ENCODE assay signal across 22 cellular contexts in the genomic region with DNA sequence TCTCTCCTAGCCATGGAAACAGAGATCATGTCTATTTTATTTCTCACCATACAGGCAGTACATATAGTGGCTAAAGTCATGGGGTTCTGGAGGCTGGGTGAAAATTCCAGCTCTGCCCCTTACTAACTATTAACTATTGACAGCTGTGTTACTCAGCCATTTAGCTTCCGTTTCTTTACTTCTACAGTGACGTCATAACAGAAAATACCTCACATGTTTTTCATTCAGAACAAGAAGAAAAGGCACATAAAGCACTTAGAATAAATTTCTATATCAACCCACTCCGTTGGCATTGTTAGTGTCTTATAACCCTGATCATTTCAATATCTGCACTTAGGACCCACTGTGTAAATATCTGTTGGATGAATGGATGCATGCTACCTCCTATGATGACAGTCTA.
DNase-seq lines count a peak whose midpoint lies in the region; ATAC-seq, FAIRE-seq and TF ChIP-seq lines count a peak whose summit lies in the region.
"Had no signal": no experiment of that assay in that cellular context is flagged by ENCODE, and none has a peak within 500 bp of the region (broad histone marks: within the 10 kb centered on the region; RNA-seq: fewer than 3 reads in every experiment).

No MANE protein-coding gene starts in this region.

- no peak for TF ChIP-seq CTCF in HepG2 (CRISPR knock-in tag; IDR thresholded peaks at IDR 0.05)
- no peak for TF ChIP-seq CTCF in right lobe of liver (IDR thresholded peaks at IDR 0.05)
- TF ChIP-seq CTCF in K562 (IDR thresholded peaks at IDR 0.05 in 2 of 3, conservative IDR thresholded peaks at IDR 0.05 in 1 of 3; ENCODE audit: insufficient read depth in 2 of 3, low read depth in 1 of 3, low read length in 3 of 3) = no peak

- H3K4me2 ChIP-seq in HepG2 (ENCODE audit: low read depth, low read length) (no peak overlapping the region), K562 (ENCODE audit: insufficient read depth, low read length) (no peak overlapping the region)
- H3K4me2 ChIP-seq: BLaER1 treated with 17β-estradiol and CSF1 and Interleukin-3, amounts not matched to agents 10 nM and 100 nM had no signal

- CTCF ChIA-PET in HepG2 (lab: Yijun Ruan, JAX; ENCODE audit: low intra/inter-chr PET ratio, low total read pairs) = no interaction called here
- CTCF ChIA-PET in K562 (lab: Yijun Ruan, JAX; ENCODE audit: low intra/inter-chr PET ratio) = no interaction called here

- H3K27me3 Mint-ChIP-seq in memory B cell = no peaks in the 10 kb centered on the region
- H3K27me3 Mint-ChIP-seq: B cell; CD4-positive, CD25-positive, alpha-beta regulatory T cell; CD8-positive, alpha-beta memory T cell had no signal

- peaks cover 48% of the 10 kb centered on the region for H3K36me3 Mint-ChIP-seq in memory B cell
- H3K36me3 Mint-ChIP-seq: CD4-positive, CD25-positive, alpha-beta regulatory T cell had no signal

- 2% methylated on average over 3 of the region's 3 CpGs for WGBS in HepG2 (ENCODE audit: low lambda C conversion rate)
- WGBS in right lobe of liver (ENCODE audit: insufficient coverage, low coverage, low lambda C conversion rate, missing lambda C conversion rate) = 19% methylated on average over 3 of the region's 3 CpGs
- 0% methylated on average over 3 of the region's 3 CpGs for WGBS in K562 (ENCODE audit: insufficient coverage, low coverage, missing lambda C conversion rate)
- 60% methylated on average over 3 of the region's 3 CpGs for WGBS in right cardiac atrium

- no peaks in the 10 kb centered on the region for H3K9me1 ChIP-seq in K562 (ENCODE audit: control insufficient read depth, insufficient read depth, low read length)

- intact Hi-C loops in HepG2 (cut with micrococcal nuclease; ENCODE audit: unreplicated experiment) = no loop called here
- intact Hi-C loops in right lobe of liver (cut with DNase I) = no loop called here
- intact Hi-C loops in K562 (cut with micrococcal nuclease) = no loop called here
- intact Hi-C loops in right cardiac atrium (cut with DNase I) = no loop called here

- no peaks in the 10 kb centered on the region for H3K36me3 ChIP-seq in HepG2 (replicated peaks in 1 of 2; ENCODE audit: control insufficient read depth in 1 of 2, insufficient read depth in 2 of 2, low read length in 2 of 2)
- no peaks in the 10 kb centered on the region for H3K36me3 ChIP-seq in right lobe of liver
- H3K36me3 ChIP-seq in K562 (ENCODE audit: control insufficient read depth, insufficient read depth, low read length) = no peaks in the 10 kb centered on the region
- H3K36me3 ChIP-seq: BLaER1 treated with 17β-estradiol and CSF1 and Interleukin-3, amounts not matched to agents 10 nM and 100 nM had no signal

- no peaks in the 10 kb centered on the region for H3K79me2 ChIP-seq in HepG2 (ENCODE audit: insufficient read depth, low read length)
- no peaks in the 10 kb centered on the region for H3K79me2 ChIP-seq in K562 (ENCODE audit: control insufficient read depth, insufficient read depth, low read length)

- TF ChIP-seq EP300 in HepG2 (IDR thresholded peaks at IDR 0.05; ENCODE audit: low read depth in 2 of 2, low read length in 2 of 2) (no peak), HepG2 (CRISPR knock-in tag; IDR thresholded peaks at IDR 0.05; ENCODE audit: borderline replicate concordance) (no peak), K562 (IDR thresholded peaks at IDR 0.05; ENCODE audit: low read length) (no peak)

- H3K4me1 Mint-ChIP-seq in memory B cell = peaks cover 15% of the 10 kb centered on the region
- H3K4me1 Mint-ChIP-seq: B cell, H9 had no signal

- H3K9me3 ChIP-seq in HepG2 (ENCODE audit: low read length) (peaks cover 95% of the 10 kb centered on the region), right lobe of liver (no peaks in the 10 kb centered on the region), K562 (replicated peaks; ENCODE audit: control insufficient read depth, insufficient read depth, low read depth, low read length) (no peaks in the 10 kb centered on the region), right cardiac atrium (ENCODE audit: control insufficient read depth, low read length) (peaks cover 4% of the 10 kb centered on the region)

- H3K27ac Mint-ChIP-seq in memory B cell = peak overlapping the region; percentile 22
- H3K27ac Mint-ChIP-seq: B cell; CD4-positive, CD25-positive, alpha-beta regulatory T cell; H9 had no signal

- H3K9me3 Mint-ChIP-seq in memory B cell = peaks cover 9% of the 10 kb centered on the region

- FAIRE-seq in HepG2 (lab: Jason Lieb, UNC) (no peak), K562 (lab: Jason Lieb, UNC) (no peak)
- FAIRE-seq: GM12878, H1 had no signal

- DNase-seq in HepG2 (ENCODE audit: low spot score) = no peak
- no peak for DNase-seq in right lobe of liver
- DNase-seq in K562 (ENCODE audit: extremely low read depth in 1 of 4, low spot score in 3 of 4) = no peak
- no peak for DNase-seq in memory B cell (ENCODE audit: low spot score in 2 of 2)
- DNase-seq in right cardiac atrium = no peak
- DNase-seq in NCI-H1048 (lab: John Stamatoyannopoulos, UW) = no peak
- DNase-seq: 8988T; CD4-positive, CD25-positive, alpha-beta regulatory T cell; CD8-positive, alpha-beta memory T cell; COR-L47; DMS 273 treated with DMSO at 0.1 percent for 48 hours; DMS53; DND-41; EL; H9; IMR-90 had no signal

- H4K20me1 ChIP-seq in HepG2 (ENCODE audit: insufficient read depth, low read length) (no peaks in the 10 kb centered on the region), K562 (replicated peaks; ENCODE audit: control insufficient read depth, insufficient read depth, low read length) (no peaks in the 10 kb centered on the region)
- H4K20me1 ChIP-seq: BLaER1 treated with 17β-estradiol and CSF1 and Interleukin-3, amounts not matched to agents 10 nM and 100 nM had no signal

- H3K27me3 ChIP-seq in HepG2 (ENCODE audit: control insufficient read depth in 1 of 2, insufficient read depth in 2 of 2, low read length in 2 of 2) = no peaks in the 10 kb centered on the region
- H3K27me3 ChIP-seq in right lobe of liver = no peaks in the 10 kb centered on the region
- H3K27me3 ChIP-seq in K562 (ENCODE audit: control insufficient read depth in 2 of 2, insufficient read depth in 2 of 2, low read length in 2 of 2) = no peaks in the 10 kb centered on the region
- H3K27me3 ChIP-seq in right cardiac atrium (ENCODE audit: control insufficient read depth, insufficient read depth) = no peaks in the 10 kb centered on the region
- H3K27me3 ChIP-seq: BLaER1 treated with 17β-estradiol and CSF1 and Interleukin-3, amounts not matched to agents 10 nM and 100 nM had no signal

- H3K4me3 Mint-ChIP-seq in memory B cell = no peak overlapping the region
- H3K4me3 Mint-ChIP-seq: B cell; CD4-positive, CD25-positive, alpha-beta regulatory T cell; H9 had no signal

- POLR2A ChIA-PET in HepG2 (lab: Yijun Ruan, JAX) = no interaction called here
- POLR2A ChIA-PET in K562 (lab: Yijun Ruan, JAX) = no interaction called here

- BruUV-seq in HepG2 (replicated peaks; lab: Mats Ljungman, UMichigan) = no TSS peak
- BruUV-seq in K562 (replicated peaks; lab: Mats Ljungman, UMichigan) = no TSS peak

- in situ Hi-C loops in HepG2 (cut with HindIII; ENCODE audit: extremely low pct_ligation_motif_present, low pct_unique_long_range_greater_than_20kb) (no loop called here), K562 (cut with MboI) (no loop called here)

- no peak overlapping the region for H2AFZ ChIP-seq in HepG2 (ENCODE audit: low read length)
- no peak overlapping the region for H2AFZ ChIP-seq in K562 (ENCODE audit: low read depth, low read length)

- H3K4me3 ChIP-seq in HepG2 (replicated peaks in 1 of 3; ENCODE audit: insufficient read depth in 1 of 3, low read depth in 2 of 3, low read length in 3 of 3) = no peak overlapping the region
- H3K4me3 ChIP-seq in right lobe of liver = no peak overlapping the region
- H3K4me3 ChIP-seq in K562 = no peak overlapping the region
- no peak overlapping the region for H3K4me3 ChIP-seq in right cardiac atrium (ENCODE audit: low read length)
- H3K4me3 ChIP-seq: BLaER1 treated with 17β-estradiol and CSF1 and Interleukin-3, amounts not matched to agents 10 nM and 100 nM; GM12878 had no signal

- ATAC-seq in HepG2 = no peak
- no peak for ATAC-seq in right lobe of liver
- no peak for ATAC-seq in K562
- no peak for ATAC-seq in memory B cell (ENCODE audit: low read depth)
- no peak for ATAC-seq in esophagus mucosa
- no peak for ATAC-seq in right cardiac atrium
- ATAC-seq: GM12878 had no signal

- TF ChIP-seq RAD21 in HepG2 (CRISPR knock-in tag; IDR thresholded peaks at IDR 0.05) (no peak), K562 (CRISPR knock-in tag; conservative IDR thresholded peaks at IDR 0.05 in 1 of 2, IDR thresholded peaks at IDR 0.05 in 1 of 2) (no peak)

- H3K9ac ChIP-seq in HepG2 (ENCODE audit: insufficient read depth, low read depth, low read length) = no peak overlapping the region
- no peak overlapping the region for H3K9ac ChIP-seq in K562 (ENCODE audit: insufficient read depth in 1 of 2, low read depth in 2 of 2, low read length in 2 of 2)
- H3K9ac ChIP-seq: BLaER1 treated with 17β-estradiol and CSF1 and Interleukin-3, amounts not matched to agents 10 nM and 100 nM had no signal

- no peak for TF ChIP-seq POLR2A in HepG2 (IDR thresholded peaks at IDR 0.05; ENCODE audit: insufficient read depth in 1 of 2, low read depth in 2 of 2, low read length in 2 of 2)
- no peak for TF ChIP-seq POLR2A in right lobe of liver (IDR thresholded peaks at IDR 0.05)
- no peak for TF ChIP-seq POLR2A in K562 (conservative IDR thresholded peaks at IDR 0.05)

- H3K4me1 ChIP-seq in HepG2 (ENCODE audit: insufficient read depth, low read length) = no peaks in the 10 kb centered on the region
- no peaks in the 10 kb centered on the region for H3K4me1 ChIP-seq in right lobe of liver
- no peaks in the 10 kb centered on the region for H3K4me1 ChIP-seq in K562 (replicated peaks in 1 of 2; ENCODE audit: control insufficient read depth in 2 of 2, insufficient read depth in 2 of 2, low read length in 2 of 2)
- no peaks in the 10 kb centered on the region for H3K4me1 ChIP-seq in right cardiac atrium (ENCODE audit: control insufficient read depth, insufficient read depth, low read length)

- no peak overlapping the region for H3K27ac ChIP-seq in HepG2 (ENCODE audit: extremely low read length, insufficient read depth, low read length)
- no peak overlapping the region for H3K27ac ChIP-seq in right lobe of liver
- no peak overlapping the region for H3K27ac ChIP-seq in K562 (ENCODE audit: extremely low read depth, low read depth, low read length)
- no peak overlapping the region for H3K27ac ChIP-seq in right cardiac atrium (ENCODE audit: low read length)
- H3K27ac ChIP-seq: BLaER1 treated with 17β-estradiol and CSF1 and Interleukin-3, amounts not matched to agents 10 nM and 100 nM; HL-60 had no signal

TF ChIP-seq in HepG2, 621 proteins besides CTCF, POLR2A, EP300 and RAD21 (continues in another document):
- TF ChIP-seq ATF7 (IDR thresholded peaks at IDR 0.05) = peak; percentile 95
- no peak for TF ChIP-seq ATF7 (CRISPR knock-in tag; IDR thresholded peaks at IDR 0.05)
- no peak for TF ChIP-seq IKZF1 (IDR thresholded peaks at IDR 0.05)
- peak; percentile 95 for TF ChIP-seq CREB1 (IDR thresholded peaks at IDR 0.05)
- TF ChIP-seq CREB1 (CRISPR knock-in tag; IDR thresholded peaks at IDR 0.05) = no peak

TF ChIP-seq in K562, 482 proteins besides CTCF, POLR2A, EP300 and RAD21:
- TF ChIP-seq TCF7L2 (IDR thresholded peaks at IDR 0.05; ENCODE audit: low read depth, low read length) = no peak
- no peak for TF ChIP-seq ATF1 (CRISPR knock-in tag; IDR thresholded peaks at IDR 0.05)
- TF ChIP-seq ATF1 (tag; IDR thresholded peaks at IDR 0.05) = 0 out of 2 replicates have a peak, but pooled peaks have one; percentile 41
- no peak for TF ChIP-seq HMG20B (CRISPR knock-in tag; IDR thresholded peaks at IDR 0.05)
